Comparison of ENCODE assay signal across 12 cellular contexts in the genomic region with DNA sequence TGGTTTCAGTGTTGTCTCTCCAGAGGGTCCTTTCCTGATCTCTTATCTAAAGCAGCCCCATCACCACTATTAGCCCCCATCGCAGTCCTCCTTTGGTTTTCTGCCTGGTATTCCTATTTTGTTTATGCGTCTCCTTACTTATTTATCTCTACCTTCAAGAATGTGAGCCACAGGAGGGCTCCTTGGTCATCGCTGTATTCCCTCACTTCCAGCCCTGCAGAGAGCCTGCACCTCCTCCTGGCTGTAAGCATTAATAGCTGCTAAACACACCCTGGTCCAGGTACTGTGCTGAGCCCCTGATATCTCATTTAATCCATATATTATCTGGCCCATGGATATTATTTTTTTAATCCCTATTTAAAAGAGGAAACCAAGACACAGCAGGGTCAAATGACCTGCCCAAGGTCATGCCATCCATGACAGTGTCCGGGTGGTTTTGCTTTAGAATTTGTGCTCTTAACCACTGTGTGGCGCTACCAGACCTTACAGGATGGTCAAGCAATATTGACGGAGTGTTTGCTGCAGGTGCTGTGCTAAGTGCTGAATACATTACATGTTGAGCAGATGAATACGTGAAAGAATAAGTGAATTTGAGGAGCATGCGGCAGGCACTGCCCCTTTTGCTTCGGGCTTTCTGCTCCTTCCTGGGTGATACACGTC.
DNase-seq lines count a peak whose midpoint lies in the region; ATAC-seq and TF ChIP-seq lines count a peak whose summit lies in the region.
"Had no signal": no experiment of that assay in that cellular context is flagged by ENCODE, and none has a peak within 500 bp of the region (broad histone marks: within the 10 kb centered on the region; RNA-seq: fewer than 3 reads in every experiment).

No MANE protein-coding gene starts in this region.

- H3K36me3 ChIP-seq in HEK293 (ENCODE audit: control insufficient read depth in 2 of 2, insufficient read depth in 1 of 2, low read length in 2 of 2) (no peaks in the 10 kb centered on the region), OCI-LY1 (ENCODE audit: insufficient read depth, low read length) (no peaks in the 10 kb centered on the region)
- H3K36me3 ChIP-seq: esophagus muscularis mucosa had no signal

- H3K9me3 Mint-ChIP-seq in progenitor cell of endocrine pancreas (ENCODE audit: low read depth) = peaks cover 3% of the 10 kb centered on the region
- H3K9me3 Mint-ChIP-seq in stimulated activated effector memory CD8-positive, alpha-beta T cell treated with anti-CD3 and anti-CD28 coated beads, Interleukin-12 subunit alpha, Interleukin-12 subunit beta, amount 100 ng/mL, for 72 hours = no peaks in the 10 kb centered on the region
- H3K9me3 Mint-ChIP-seq: activated T-cell treated with anti-CD3 and anti-CD28 coated beads, Interleukin-2, amount 50 U/mL, for 24 hours had no signal

- H2AFZ ChIP-seq in OCI-LY1 (ENCODE audit: low read length) = no peak overlapping the region

- H3K4me2 ChIP-seq in OCI-LY1 (ENCODE audit: low read length) = no peak overlapping the region

- CTCF ChIA-PET in HEK293 (lab: Yijun Ruan, JAX) = interaction anchor here (1.0 to 3.0 kb wide), 4 partner anchors 9 to 437 kb away, joined by 3 to 19 read pairs (median 8); no protein-coding TSS in a partner anchor

- H3K9me2 ChIP-seq in OCI-LY1 (ENCODE audit: low read depth, low read length) = no peaks in the 10 kb centered on the region

- H3K36me3 Mint-ChIP-seq in progenitor cell of endocrine pancreas (ENCODE audit: insufficient read depth) = no peaks in the 10 kb centered on the region
- H3K36me3 Mint-ChIP-seq in stimulated activated effector memory CD8-positive, alpha-beta T cell treated with anti-CD3 and anti-CD28 coated beads, Interleukin-12 subunit alpha, Interleukin-12 subunit beta, amount 100 ng/mL, for 72 hours = no peaks in the 10 kb centered on the region

- H3K4me3 ChIP-seq in HEK293 (ENCODE audit: low read depth, low read length) = no peak overlapping the region
- no peak overlapping the region for H3K4me3 ChIP-seq in OCI-LY1 (ENCODE audit: low read depth, low read length, poor library complexity, severe bottlenecking)
- H3K4me3 ChIP-seq: esophagus muscularis mucosa, testis had no signal

- peak; percentile 70 for TF ChIP-seq CTCF in HEK293 (tag by site-specific recombination; IDR thresholded peaks at IDR 0.05)
- peak; percentile 48 for TF ChIP-seq CTCF in OCI-LY1 (IDR thresholded peaks at IDR 0.05; ENCODE audit: low read length)
- TF ChIP-seq CTCF in progenitor cell of endocrine pancreas (IDR thresholded peaks at IDR 0.05; ENCODE audit: unreplicated experiment) = peak; percentile 48

- peaks cover 67% of the 10 kb centered on the region for H3K27me3 Mint-ChIP-seq in progenitor cell of endocrine pancreas

- H3K4me1 Mint-ChIP-seq in progenitor cell of endocrine pancreas (ENCODE audit: low read depth) = peaks cover under 1% of the 10 kb centered on the region
- H3K4me1 Mint-ChIP-seq in stimulated activated effector memory CD8-positive, alpha-beta T cell treated with anti-CD3 and anti-CD28 coated beads, Interleukin-12 subunit alpha, Interleukin-12 subunit beta, amount 100 ng/mL, for 72 hours = peaks cover 30% of the 10 kb centered on the region

- H3K79me2 ChIP-seq in OCI-LY1 (ENCODE audit: insufficient read depth, low read length) = no peaks in the 10 kb centered on the region

- H3K9me3 ChIP-seq in HEK293 (ENCODE audit: control insufficient read depth, insufficient read depth, low read depth, low read length) (no peaks in the 10 kb centered on the region), OCI-LY1 (ENCODE audit: low read length) (no peaks in the 10 kb centered on the region)
- H3K9me3 ChIP-seq: esophagus muscularis mucosa, testis had no signal

- H3K9ac ChIP-seq in OCI-LY1 (ENCODE audit: low read length) = no peak overlapping the region

- POLR2A ChIA-PET in HEK293 (lab: Yijun Ruan, JAX) = interaction anchor here (0.5 kb wide), 1 partner anchor 346 kb away, joined by 4 read pairs; no protein-coding TSS in a partner anchor

- H3F3A ChIP-seq in OCI-LY1 (ENCODE audit: insufficient read depth, low read length) = no peaks in the 10 kb centered on the region

- H3K4me1 ChIP-seq in HEK293 (ENCODE audit: control insufficient read depth, insufficient read depth, low read length) = no peaks in the 10 kb centered on the region
- no peaks in the 10 kb centered on the region for H3K4me1 ChIP-seq in OCI-LY1 (ENCODE audit: insufficient read depth, low read length, severe bottlenecking)
- H3K4me1 ChIP-seq: esophagus muscularis mucosa, testis had no signal

- H3K27ac ChIP-seq in HEK293 (ENCODE audit: extremely low read depth, low read depth, low read length) (no peak overlapping the region), OCI-LY1 (ENCODE audit: low read depth, low read length, poor library complexity, severe bottlenecking) (no peak overlapping the region)
- H3K27ac ChIP-seq: esophagus muscularis mucosa, testis had no signal

- H3K27me3 ChIP-seq in OCI-LY1 (ENCODE audit: insufficient read depth, low read length) = no peaks in the 10 kb centered on the region
- H3K27me3 ChIP-seq: testis had no signal

- no peaks in the 10 kb centered on the region for H4K20me1 ChIP-seq in OCI-LY1 (ENCODE audit: insufficient read depth, low read length)

- H3K27ac Mint-ChIP-seq in progenitor cell of endocrine pancreas = peak overlapping the region; percentile 44
- H3K27ac Mint-ChIP-seq in stimulated activated effector memory CD8-positive, alpha-beta T cell treated with anti-CD3 and anti-CD28 coated beads, Interleukin-12 subunit alpha, Interleukin-12 subunit beta, amount 100 ng/mL, for 72 hours = no peak overlapping the region
- H3K27ac Mint-ChIP-seq: activated T-cell treated with anti-CD3 and anti-CD28 coated beads, Interleukin-2, amount 50 U/mL, for 24 hours had no signal

- H3K4me3 Mint-ChIP-seq in progenitor cell of endocrine pancreas (ENCODE audit: low read depth) = no peak overlapping the region
- H3K4me3 Mint-ChIP-seq in stimulated activated effector memory CD8-positive, alpha-beta T cell treated with anti-CD3 and anti-CD28 coated beads, Interleukin-12 subunit alpha, Interleukin-12 subunit beta, amount 100 ng/mL, for 72 hours = no peak overlapping the region
- H3K4me3 Mint-ChIP-seq: activated T-cell treated with anti-CD3 and anti-CD28 coated beads, Interleukin-2, amount 50 U/mL, for 24 hours had no signal

- in situ Hi-C loops in KBM-7 (cut with MboI; ENCODE audit: low pct_unique_long_range_greater_than_20kb, low sequenced_read_pairs) = no loop called here

- peak; percentile 50 for ATAC-seq in esophagus mucosa
- no peak for ATAC-seq in stimulated activated effector memory CD8-positive, alpha-beta T cell treated with anti-CD3 and anti-CD28 coated beads, Interleukin-12 subunit alpha, Interleukin-12 subunit beta, amount 100 ng/mL, for 72 hours

- DNase-seq in progenitor cell of endocrine pancreas (ENCODE audit: low spot score, unreplicated experiment) (no peak), Ammon's horn (ENCODE audit: low spot score) (no peak), KBM-7 (no peak)
- DNase-seq in stimulated activated effector memory CD8-positive, alpha-beta T cell treated with anti-CD3 and anti-CD28 coated beads, Interleukin-12 subunit alpha, Interleukin-12 subunit beta, amount 100 ng/mL, for 72 hours (ENCODE audit: low spot score in 2 of 2) = no peak
- DNase-seq: activated T-cell treated with anti-CD3 and anti-CD28 coated beads, Interleukin-2, amount 50 U/mL, for 24 hours; NCI-H1092 treated with DMSO at 0.1 percent for 48 hours; posterior cingulate gyrus; testis had no signal

TF ChIP-seq in HEK293, 187 proteins besides CTCF, POLR2A, EP300 and RAD21:
- TF ChIP-seq BCL11B (tag by site-specific recombination; IDR thresholded peaks at IDR 0.05; ENCODE audit: low read depth) (peak; percentile 81; the same call in 1 of the 2 replicates), ZNF654 (tag by site-specific recombination; IDR thresholded peaks at IDR 0.05; ENCODE audit: low read depth) (peak; percentile 87), ZSCAN30 (tag by site-specific recombination; IDR thresholded peaks at IDR 0.05) (peak; percentile 58; the same call in 1 of the 2 replicates), ZNF561 (tag by site-specific recombination; IDR thresholded peaks at IDR 0.05; ENCODE audit: borderline replicate concordance) (peak; percentile 34; the same call in 1 of the 2 replicates), ZSCAN5A (tag by site-specific recombination; IDR thresholded peaks at IDR 0.05) (no peak), ZNF660 (tag by site-specific recombination; IDR thresholded peaks at IDR 0.05) (0 out of 2 replicates have a peak, but pooled peaks have one; percentile 48), ZNF2 (tag by site-specific recombination; IDR thresholded peaks at IDR 0.05) (peak; percentile 75), SCRT1 (tag by site-specific recombination; IDR thresholded peaks at IDR 0.05; ENCODE audit: borderline replicate concordance) (peak; percentile 48; the same call in 1 of the 2 replicates), ZNF560 (tag by site-specific recombination; IDR thresholded peaks at IDR 0.05; ENCODE audit: borderline replicate concordance) (no peak), BCL11A (tag by site-specific recombination; IDR thresholded peaks at IDR 0.05; ENCODE audit: low read depth) (0 out of 2 replicates have a peak, but pooled peaks have one; percentile 31), ZNF10 (tag by site-specific recombination; IDR thresholded peaks at IDR 0.05) (no peak), TRIM28 (IDR thresholded peaks at IDR 0.05; ENCODE audit: borderline replicate concordance, low read length) (peak; percentile 55; the same call in 1 of the 2 replicates)
